8 cellular contexts compared by ENCODE assay signal in the genomic region with DNA sequence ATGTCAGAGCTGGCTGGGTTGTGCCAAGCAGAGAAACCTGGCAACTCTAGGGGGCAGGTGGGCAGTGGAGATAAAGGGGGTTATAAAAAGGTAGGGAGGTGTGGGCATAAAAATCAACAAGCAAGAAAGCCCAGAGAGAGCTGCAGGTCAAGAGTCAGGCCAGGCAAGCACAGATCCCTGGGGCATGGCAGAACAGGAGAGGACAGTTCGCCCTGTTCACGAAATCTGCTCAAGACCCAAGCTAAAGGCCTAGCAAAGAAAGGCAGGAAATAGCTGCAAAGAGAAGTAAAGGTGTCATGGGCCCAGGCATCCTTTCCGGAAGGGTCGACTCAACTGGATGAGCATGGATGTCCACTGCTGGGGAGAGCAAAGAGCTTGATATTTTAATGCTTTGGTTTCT. TPM values are rescaled to one million over a fixed set of nuclear protein-coding genes. Genes with fewer than 3 reads are reported as not detected.
A peak's percentile ranks its signal among the peaks of the same experiment; 100 is the strongest.
DNase-seq lines count a peak whose midpoint lies in the region; TF ChIP-seq lines count a peak whose summit lies in the region.

No MANE protein-coding gene starts in this region.

- H3K27me3 Mint-ChIP-seq in H9 (ENCODE audit: low read depth) = peaks cover 97% of the 10 kb centered on the region

- H3K79me1 ChIP-seq in H9 (ENCODE audit: insufficient read depth, low read depth, low read length, poor library complexity, severe bottlenecking) = no peaks in the 10 kb centered on the region

- H3K36me3 ChIP-seq in GM06990 (ENCODE audit: control insufficient read depth, insufficient read depth, low read length) (no peaks in the 10 kb centered on the region), WERI-Rb-1 (no peaks in the 10 kb centered on the region)

- H3K27ac Mint-ChIP-seq in H9 = no peak overlapping the region

- H3K27me3 ChIP-seq in GM06990 (replicated peaks; ENCODE audit: control insufficient read depth, insufficient read depth, low read length) (no peaks in the 10 kb centered on the region), H9 (ENCODE audit: insufficient read depth, low read length) (peaks cover 54% of the 10 kb centered on the region), WERI-Rb-1 (ENCODE audit: insufficient read depth, low read depth, severe bottlenecking) (no peaks in the 10 kb centered on the region)

- H3K14ac ChIP-seq in H9 (ENCODE audit: insufficient read depth, low read length) = no peak overlapping the region

- H3K9me3 ChIP-seq in H9 (ENCODE audit: control insufficient read depth, low read depth, low read length) = no peaks in the 10 kb centered on the region
- H3K9me3 ChIP-seq in WERI-Rb-1 (ENCODE audit: severe bottlenecking) = no peaks in the 10 kb centered on the region

- no peaks in the 10 kb centered on the region for H3K23me2 ChIP-seq in H9 (ENCODE audit: insufficient read length, low read depth, low read length, poor library complexity, severe bottlenecking)

- H3T11ph ChIP-seq in H9 (ENCODE audit: low read length) = no peak overlapping the region

- H3K56ac ChIP-seq in H9 (ENCODE audit: insufficient read length, low read depth, low read length) = no peak overlapping the region

- no peak overlapping the region for H4K91ac ChIP-seq in H9 (ENCODE audit: insufficient read length, low read depth, low read length)

- no peak overlapping the region for H3K4me2 ChIP-seq in H9 (ENCODE audit: insufficient read depth, insufficient read length, low read length)

- WGBS in H9 (ENCODE audit: extremely low coverage, insufficient read length, low lambda C conversion rate) = no CpG with 5 or more reads among the region's 4 CpGs

- no peak overlapping the region for H3K9ac ChIP-seq in H9 (ENCODE audit: extremely low read depth, insufficient read length, low read length)

- H3K4me1 ChIP-seq in H9 (ENCODE audit: insufficient read depth, low read length) = peaks cover 2% of the 10 kb centered on the region; the same call in 1 of the 2 replicates

- H3K4me3 ChIP-seq in GM06990 (replicated peaks; ENCODE audit: low read depth, low read length) (peak overlapping the region; percentile 22), fibroblast of pulmonary artery (replicated peaks; ENCODE audit: low read depth, low read length) (peak overlapping the region; percentile 65), skeletal muscle cell (ENCODE audit: low read depth, low read length) (peak overlapping the region; percentile 74), WERI-Rb-1 (ENCODE audit: low read depth, low read length) (no peak overlapping the region)

- no peaks in the 10 kb centered on the region for H3K36me3 Mint-ChIP-seq in H9 (ENCODE audit: insufficient read depth in 1 of 3, low read depth in 3 of 3)

- H4K8ac ChIP-seq in H9 (replicated peaks; ENCODE audit: insufficient read length, low read depth, low read length) = no peak overlapping the region

- H3K9me3 Mint-ChIP-seq in H9 = peaks cover 0 to 5% of the 10 kb centered on the region in 2 experiments; a peak in 2 of 5 replicates

- TF ChIP-seq CTCF in GM06990 (IDR thresholded peaks at IDR 0.05; ENCODE audit: insufficient read depth, low read length, poor library complexity, severe bottlenecking) (no peak), VCaP (conservative IDR thresholded peaks at IDR 0.05) (no peak), fibroblast of pulmonary artery (IDR thresholded peaks at IDR 0.05; ENCODE audit: low read length, missing control alignments) (no peak), H9 (conservative IDR thresholded peaks at IDR 0.05) (no peak), WERI-Rb-1 (IDR thresholded peaks at IDR 0.05; ENCODE audit: low read depth, low read length) (no peak)

- no peak overlapping the region for H2BK120ac ChIP-seq in H9 (ENCODE audit: low read depth, low read length, poor library complexity, severe bottlenecking)

- no peak overlapping the region for H2BK5ac ChIP-seq in H9 (ENCODE audit: insufficient read length, low read length)

- H3K18ac ChIP-seq in H9 (ENCODE audit: insufficient read length, low read depth, low read length) = no peak overlapping the region

- peaks cover 26 to 40% of the 10 kb centered on the region in 2 experiments for H3K4me1 Mint-ChIP-seq in H9

- no peak overlapping the region for H3K23ac ChIP-seq in H9 (ENCODE audit: insufficient read length, low read depth, low read length)

- no peak overlapping the region for H2BK12ac ChIP-seq in H9 (ENCODE audit: insufficient read length, low read depth, low read length)

- H2BK15ac ChIP-seq in H9 (ENCODE audit: low read depth, low read length) = no peak overlapping the region

- no peaks in the 10 kb centered on the region for H3K79me2 ChIP-seq in H9 (ENCODE audit: insufficient read depth, low read length)

- no peak overlapping the region for H4K5ac ChIP-seq in H9 (ENCODE audit: insufficient read length, low read depth, low read length)

- H3K4me3 Mint-ChIP-seq in H9 = no peak overlapping the region

- peak overlapping the region; percentile 81 for H3K27ac ChIP-seq in VCaP
- H3K27ac ChIP-seq in H9 (ENCODE audit: insufficient read length, low read depth, low read length) = no peak overlapping the region
- H3K27ac ChIP-seq in WERI-Rb-1 = no peak overlapping the region

- H2AFZ ChIP-seq in H9 (ENCODE audit: low read length) = no peak overlapping the region

- H2AK5ac ChIP-seq in H9 (ENCODE audit: insufficient read length, low read length) = no peak overlapping the region

- no peak overlapping the region for H3K4ac ChIP-seq in H9 (ENCODE audit: low read depth, low read length)

- DNase-seq in GM06990 (ENCODE audit: extremely low read depth, insufficient read length) (no peak), fibroblast of pulmonary artery (ENCODE audit: low read depth) (no peak), skeletal muscle cell (ENCODE audit: low read depth) (no peak), GOT3 (lab: John Stamatoyannopoulos, UW) (no peak), H9 (no peak), WERI-Rb-1 (no peak)
- DNase-seq in activated effector memory CD4-positive, alpha-beta T cell treated with Interleukin-2 at 50 U/mL for 16 hours = no peak

- no peak overlapping the region for H2BK20ac ChIP-seq in H9 (ENCODE audit: low read depth, low read length, poor library complexity, severe bottlenecking)

- H4K20me1 ChIP-seq in H9 (ENCODE audit: control insufficient read depth, insufficient read depth, insufficient read length) = no peaks in the 10 kb centered on the region

RNA-seq across cellular contexts. Expression of a gene that starts 3.4 kb away (rescaled TPM):
- 0.17 and 0.22 TPM in 2 replicates for total RNA-seq in H9 (2021)
